9 cellular contexts compared by ENCODE assay signal in genomic region chr1:44805311-44806024, GRCh38. TPM values are rescaled to one million over a fixed set of nuclear protein-coding genes. Genes with fewer than 3 reads are reported as not detected.
DNase-seq lines count a peak whose midpoint lies in the region; ATAC-seq and TF ChIP-seq lines count a peak whose summit lies in the region.
"Had no signal": no experiment of that assay in that cellular context is flagged by ENCODE, and none has a peak within 500 bp of the region (broad histone marks: within the 10 kb centered on the region; RNA-seq: fewer than 3 reads in every experiment).

No MANE protein-coding gene starts in this region.

- TF ChIP-seq CTCF in lower lobe of right lung (IDR thresholded peaks at IDR 0.05) (no peak), GM10248 (IDR thresholded peaks at IDR 0.05; ENCODE audit: control extremely low read depth, extremely low read depth, low read depth, missing control alignments) (no peak)

- H3K4me1 ChIP-seq in BLaER1, result peaks cover 81% of the 10 kb centered on the region
- peaks cover 95% of the 10 kb centered on the region for H3K4me1 ChIP-seq in lower lobe of right lung

- H3K9me3 ChIP-seq in BLaER1, result no peaks in the 10 kb centered on the region
- no peaks in the 10 kb centered on the region for H3K9me3 ChIP-seq in lower lobe of right lung

- H3K27ac Mint-ChIP-seq in activated T-helper 17 cell treated with anti-CD3 and anti-CD28 coated beads, Interleukin-2, amount 50 U/mL, for 72 hours, result peak overlapping the region; percentile 90

- no peaks in the 10 kb centered on the region for H3K9me3 Mint-ChIP-seq in activated T-helper 17 cell treated with anti-CD3 and anti-CD28 coated beads, Interleukin-2, amount 50 U/mL, for 72 hours

- peak; percentile 41 for DNase-seq in lower lobe of right lung
- no peak for DNase-seq in foreskin melanocyte
- no peak for DNase-seq in GM10248 (ENCODE audit: extremely low spot score)
- DNase-seq in medulla oblongata (ENCODE audit: extremely low spot score), result no peak
- DNase-seq: SW 1271 had no signal

- H3K27me3 Mint-ChIP-seq in activated T-helper 17 cell treated with anti-CD3 and anti-CD28 coated beads, Interleukin-2, amount 50 U/mL, for 72 hours, result no peaks in the 10 kb centered on the region

- ATAC-seq in activated T-helper 17 cell treated with anti-CD3 and anti-CD28 coated beads, Interleukin-2, amount 50 U/mL, for 72 hours (replicated peaks), result no peak
- no peak for ATAC-seq in lower lobe of right lung

- POLR2A ChIA-PET in GM10248 (lab: Yijun Ruan, JAX), result interaction anchor here (0.6 to 7.7 kb wide), 7 partner anchors 9 to 498 kb away, joined by 3 to 120 read pairs (median 4); partner anchors contain the start of gene RPS8

- 0 out of 2 replicates have a peak overlapping the region, but pooled peaks have one; percentile 30 for H3K27ac ChIP-seq in BLaER1
- H3K27ac ChIP-seq in lower lobe of right lung, result peak overlapping the region; percentile 100

- H3K27me3 ChIP-seq in BLaER1 (no peaks in the 10 kb centered on the region), lower lobe of right lung (ENCODE audit: low read depth) (no peaks in the 10 kb centered on the region)

- no peak overlapping the region for H3K4me3 ChIP-seq in BLaER1
- no peak overlapping the region for H3K4me3 ChIP-seq in lower lobe of right lung

- peaks cover 94% of the 10 kb centered on the region for H3K36me3 Mint-ChIP-seq in activated T-helper 17 cell treated with anti-CD3 and anti-CD28 coated beads, Interleukin-2, amount 50 U/mL, for 72 hours (ENCODE audit: low read depth)

- H3K4me2 ChIP-seq in BLaER1, result no peak overlapping the region

- peaks cover 32% of the 10 kb centered on the region for H3K4me1 Mint-ChIP-seq in activated T-helper 17 cell treated with anti-CD3 and anti-CD28 coated beads, Interleukin-2, amount 50 U/mL, for 72 hours

- peak overlapping the region; percentile 89 for H3K4me3 Mint-ChIP-seq in activated T-helper 17 cell treated with anti-CD3 and anti-CD28 coated beads, Interleukin-2, amount 50 U/mL, for 72 hours

- H4K20me1 ChIP-seq in BLaER1, result no peaks in the 10 kb centered on the region

- H3K9ac ChIP-seq in BLaER1, result no peak overlapping the region

- CTCF ChIA-PET in GM10248 (lab: Yijun Ruan, JAX), result interaction anchor here (1.3 to 1.5 kb wide), 2 partner anchors 13 to 76 kb away, joined by 3 to 5 read pairs; no protein-coding TSS in a partner anchor

- intact Hi-C loops in lower lobe of right lung (cut with DNase I), result no loop called here

- H3K36me3 ChIP-seq in BLaER1, result peaks cover 53% of the 10 kb centered on the region
- H3K36me3 ChIP-seq in lower lobe of right lung, result peaks cover 45% of the 10 kb centered on the region

RNA-seq across cellular contexts. Expression of gene DYNLT4, which starts 1.7 kb away (rescaled TPM):
- 1 to 10 TPM in 1 of 2 donors, under 1 TPM in 1; 0.56 to 1.2 TPM for total RNA-seq in activated T-helper 17 cell treated with anti-CD3 and anti-CD28 coated beads, Interleukin-2, amount 50 U/mL, for 72 hours
- total RNA-seq in lower lobe of right lung, result 5.2 TPM
- total RNA-seq: Daoy, myocyte had no signal

RNA-seq across cellular contexts. Expression of gene BTBD19, which starts 2.9 kb away (rescaled TPM):
- 10 to 100 TPM; 15.9 to 62.7 TPM for total RNA-seq in activated T-helper 17 cell treated with anti-CD3 and anti-CD28 coated beads, Interleukin-2, amount 50 U/mL, for 72 hours
- 8.7 TPM for total RNA-seq in lower lobe of right lung

RNA-seq across cellular contexts. Expression of gene PLK3, which starts 5.3 kb away (rescaled TPM):
- 10 to 100 TPM; 58.7 to 92.0 TPM for total RNA-seq in activated T-helper 17 cell treated with anti-CD3 and anti-CD28 coated beads, Interleukin-2, amount 50 U/mL, for 72 hours
- total RNA-seq in lower lobe of right lung, result 27.7 TPM

RNA-seq across cellular contexts. Expression of gene BEST4, which starts 17.5 kb away (rescaled TPM):
- total RNA-seq in activated T-helper 17 cell treated with anti-CD3 and anti-CD28 coated beads, Interleukin-2, amount 50 U/mL, for 72 hours, result 1 to 10 TPM in 1 of 2 donors, under 1 TPM in 1; 0.97 to 2.0 TPM
- total RNA-seq in lower lobe of right lung, result 1.7 TPM
- total RNA-seq: Daoy had no signal

RNA-seq across cellular contexts. Expression of gene RPS8, which starts 30.1 kb away (rescaled TPM):
- 1,000 to 10,000 TPM; 2,475 to 3,183 TPM for total RNA-seq in activated T-helper 17 cell treated with anti-CD3 and anti-CD28 coated beads, Interleukin-2, amount 50 U/mL, for 72 hours
- 1,341 TPM for total RNA-seq in lower lobe of right lung
